Comparison of ENCODE assay signal across 23 cellular contexts in the genomic region with DNA sequence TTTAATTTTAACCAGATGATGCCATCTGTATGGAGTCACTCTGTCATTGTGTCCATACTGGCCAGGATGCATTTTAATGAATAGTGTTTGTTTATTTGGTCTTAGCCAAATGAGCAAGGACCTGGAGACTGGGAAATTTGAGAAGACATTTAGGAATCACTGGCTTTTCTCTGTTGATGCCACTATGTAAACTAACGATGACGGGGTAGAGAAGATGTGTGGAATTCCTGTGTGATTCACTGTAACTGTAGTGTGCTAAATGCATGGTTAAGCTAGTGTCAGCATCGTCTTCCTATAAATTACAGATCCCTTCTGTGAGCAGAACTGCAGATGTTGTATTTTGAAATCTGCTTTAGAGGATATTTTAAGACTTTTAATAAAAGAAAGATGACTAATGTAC.
"Had no signal": no experiment of that assay in that cellular context is flagged by ENCODE, and none has a peak within 500 bp of the region (broad histone marks: within the 10 kb centered on the region; RNA-seq: fewer than 3 reads in every experiment).

No MANE protein-coding gene starts in this region.

- H3K27ac Mint-ChIP-seq: activated T-helper 17 cell treated with anti-CD3 and anti-CD28 coated beads, Interleukin-2, amount 50 U/mL, for 72 hours; effector memory CD8-positive, alpha-beta T cell; memory B cell; nephron progenitor cell had no signal

- H3K27me3 ChIP-seq: ascending aorta, breast epithelium, vagina had no signal

- H3K4me3 Mint-ChIP-seq: activated T-helper 17 cell treated with anti-CD3 and anti-CD28 coated beads, Interleukin-2, amount 50 U/mL, for 72 hours; effector memory CD8-positive, alpha-beta T cell; memory B cell; nephron progenitor cell had no signal

- H3K4me1 Mint-ChIP-seq: activated T-helper 17 cell treated with anti-CD3 and anti-CD28 coated beads, Interleukin-2, amount 50 U/mL, for 72 hours; memory B cell; nephron progenitor cell had no signal

- DNase-seq: activated CD4-positive, alpha-beta T cell treated with anti-CD3 and anti-CD28 coated beads for 1 hour; activated CD4-positive, alpha-beta T cell treated with anti-CD3 and anti-CD28 coated beads, Interleukin-2, amount 50 U/mL, for 48 hours; activated naive CD4-positive, alpha-beta T cell treated with Interleukin-2 at 50 U/mL for 16 hours; cerebellar nuclear complex; dermis blood vessel endothelial cell; effector memory CD8-positive, alpha-beta T cell; kidney; left ventricle myocardium superior; nephron progenitor cell; right cardiac atrium; small intestine; stimulated activated CD4-positive, alpha-beta T cell treated with anti-CD3 and anti-CD28 coated beads, Interleukin-4, amount 100 ng/mL, for 4 hours; stimulated activated CD8-positive, alpha-beta memory T cell treated with anti-CD3 and anti-CD28 coated beads, Interleukin-4, amount 100 ng/mL, for 48 hours; stimulated activated naive CD4-positive, alpha-beta T cell treated with Interleukin-2 at 50 U/mL for 16 hours; substantia nigra; transverse colon had no signal

- H3K36me3 ChIP-seq: ascending aorta, breast epithelium, prostate gland, transverse colon, vagina had no signal

- H3K4me3 ChIP-seq: ascending aorta, breast epithelium, prostate gland, transverse colon, vagina had no signal

- H3K9me3 Mint-ChIP-seq: activated T-helper 17 cell treated with anti-CD3 and anti-CD28 coated beads, Interleukin-2, amount 50 U/mL, for 72 hours; effector memory CD8-positive, alpha-beta T cell; memory B cell; nephron progenitor cell had no signal

- H3K4me1 ChIP-seq: ascending aorta, breast epithelium, prostate gland, transverse colon, vagina had no signal

- H3K36me3 Mint-ChIP-seq: memory B cell had no signal

- ATAC-seq: activated T-helper 17 cell treated with anti-CD3 and anti-CD28 coated beads, Interleukin-2, amount 50 U/mL, for 72 hours; effector memory CD8-positive, alpha-beta T cell; left ventricle myocardium superior; right cardiac atrium had no signal

- H3K27ac ChIP-seq: ascending aorta, breast epithelium, epithelial cell of prostate, prostate gland, transverse colon, vagina had no signal

- H3K9me3 ChIP-seq: ascending aorta, breast epithelium, prostate gland, transverse colon, vagina had no signal
